Comparison of ENCODE assay signal across 1 cellular context in genomic region chr1:58755468-58755872, GRCh38.
TF ChIP-seq lines count a peak whose summit lies in the region.

No MANE protein-coding gene starts in this region.

TF ChIP-seq in HepG2, 621 proteins besides CTCF, POLR2A, EP300 and RAD21 (continued from another document and continues in another):
- TF ChIP-seq ZNF503 (CRISPR knock-in tag; IDR thresholded peaks at IDR 0.05) (no peak), FOXP1 (IDR thresholded peaks at IDR 0.05) (no peak), FOXP1 (CRISPR knock-in tag; IDR thresholded peaks at IDR 0.05) (peak; percentile 32; the same call in 1 of the 2 replicates), ZBTB40 (IDR thresholded peaks at IDR 0.05) (no peak), ZBTB40 (CRISPR knock-in tag; IDR thresholded peaks at IDR 0.05) (peak; percentile 83), DMTF1 (CRISPR knock-in tag; IDR thresholded peaks at IDR 0.05) (no peak), ZNF335 (CRISPR knock-in tag; IDR thresholded peaks at IDR 0.05) (peak; percentile 70; the same call in 1 of the 2 replicates), ZNF232 (CRISPR knock-in tag; IDR thresholded peaks at IDR 0.05; ENCODE audit: borderline replicate concordance) (peak; percentile 49; the same call in 1 of the 2 replicates), ZNF644 (CRISPR knock-in tag; IDR thresholded peaks at IDR 0.05; ENCODE audit: low read depth) (peak; percentile 83), ZSCAN20 (CRISPR knock-in tag; IDR thresholded peaks at IDR 0.05; ENCODE audit: borderline replicate concordance) (no peak), AHDC1 (CRISPR knock-in tag; IDR thresholded peaks at IDR 0.05; ENCODE audit: borderline replicate concordance) (peak; percentile 78; the same call in 1 of the 2 replicates), DMAP1 (CRISPR knock-in tag; IDR thresholded peaks at IDR 0.05) (peak; percentile 78; the same call in 1 of the 2 replicates), SNAPC2 (CRISPR knock-in tag; IDR thresholded peaks at IDR 0.05) (peak; percentile 36; the same call in 1 of the 2 replicates), ZFX (CRISPR knock-in tag; IDR thresholded peaks at IDR 0.05; ENCODE audit: low read depth) (peak; percentile 65), SETDB1 (CRISPR knock-in tag; IDR thresholded peaks at IDR 0.05; ENCODE audit: borderline replicate concordance) (no peak), PHF20 (CRISPR knock-in tag; IDR thresholded peaks at IDR 0.05) (no peak), DNMT3B (CRISPR knock-in tag; conservative IDR thresholded peaks at IDR 0.05) (0 out of 2 replicates have a peak, but pooled peaks have one; percentile 58), ZNF142 (CRISPR knock-in tag; IDR thresholded peaks at IDR 0.05) (no peak), ZNF274 (CRISPR knock-in tag; IDR thresholded peaks at IDR 0.05) (no peak), ZBTB26 (CRISPR knock-in tag; IDR thresholded peaks at IDR 0.05; ENCODE audit: borderline replicate concordance) (peak; percentile 75), TERF1 (CRISPR knock-in tag; IDR thresholded peaks at IDR 0.05) (no peak)
